ENCODE assay signal across 8 cellular contexts in genomic region chr17:3794890-3795757, GRCh38. TPM values are rescaled to one million over a fixed set of nuclear protein-coding genes. Genes with fewer than 3 reads are reported as not detected.
DNase-seq lines count a peak whose midpoint lies in the region; ATAC-seq and TF ChIP-seq lines count a peak whose summit lies in the region.

No MANE protein-coding gene starts in this region.

- no peaks in the 10 kb centered on the region for H3K9me3 Mint-ChIP-seq in activated T-helper 2 cell treated with anti-CD3 and anti-CD28 coated beads, Interferon-gamma antibody, Interleukin-2, Interleukin-4, amounts not matched to agents 10 μg/mL and 5 μg/mL and 100 μg/mL, durations not matched to agents 14 hours and 24 hours and 36 hours

- intact Hi-C loops in activated T-helper 2 cell treated with anti-CD3 and anti-CD28 coated beads, Interferon-gamma antibody, Interleukin-2, Interleukin-4, amounts not matched to agents 10 μg/mL and 5 μg/mL and 100 μg/mL, durations not matched to agents 14 hours and 24 hours and 36 hours (cut with micrococcal nuclease), result loop anchor here (5.0 kb wide), 1 partner anchor 83 kb away; no protein-coding TSS in a partner anchor
- intact Hi-C loops in lower lobe of right lung (cut with DNase I) (no loop called here), breast epithelium (cut with DNase I; ENCODE audit: low total_unique reads) (no loop called here)

- H3K9me3 ChIP-seq in lower lobe of right lung, result no peaks in the 10 kb centered on the region
- no peaks in the 10 kb centered on the region for H3K9me3 ChIP-seq in breast epithelium

- TF ChIP-seq POLR2A in breast epithelium (IDR thresholded peaks at IDR 0.05), result no peak

- no peaks in the 10 kb centered on the region for H3K27me3 Mint-ChIP-seq in activated T-helper 2 cell treated with anti-CD3 and anti-CD28 coated beads, Interferon-gamma antibody, Interleukin-2, Interleukin-4, amounts not matched to agents 10 μg/mL and 5 μg/mL and 100 μg/mL, durations not matched to agents 14 hours and 24 hours and 36 hours (ENCODE audit: low read depth)

- H3K36me3 ChIP-seq in lower lobe of right lung (no peaks in the 10 kb centered on the region), breast epithelium (no peaks in the 10 kb centered on the region)

- no peaks in the 10 kb centered on the region for H3K27me3 ChIP-seq in lower lobe of right lung (ENCODE audit: low read depth)
- no peaks in the 10 kb centered on the region for H3K27me3 ChIP-seq in breast epithelium

- H3K4me3 Mint-ChIP-seq in activated T-helper 2 cell treated with anti-CD3 and anti-CD28 coated beads, Interferon-gamma antibody, Interleukin-2, Interleukin-4, amounts not matched to agents 10 μg/mL and 5 μg/mL and 100 μg/mL, durations not matched to agents 14 hours and 24 hours and 36 hours (ENCODE audit: low read depth), result peak overlapping the region; percentile 33

- no peaks in the 10 kb centered on the region for H3K36me3 Mint-ChIP-seq in activated T-helper 2 cell treated with anti-CD3 and anti-CD28 coated beads, Interferon-gamma antibody, Interleukin-2, Interleukin-4, amounts not matched to agents 10 μg/mL and 5 μg/mL and 100 μg/mL, durations not matched to agents 14 hours and 24 hours and 36 hours (ENCODE audit: low read depth)

- peaks cover 54% of the 10 kb centered on the region for H3K4me1 Mint-ChIP-seq in activated T-helper 2 cell treated with anti-CD3 and anti-CD28 coated beads, Interferon-gamma antibody, Interleukin-2, Interleukin-4, amounts not matched to agents 10 μg/mL and 5 μg/mL and 100 μg/mL, durations not matched to agents 14 hours and 24 hours and 36 hours (ENCODE audit: low read depth)

- peak overlapping the region; percentile 52 for H3K27ac Mint-ChIP-seq in activated T-helper 2 cell treated with anti-CD3 and anti-CD28 coated beads, Interferon-gamma antibody, Interleukin-2, Interleukin-4, amounts not matched to agents 10 μg/mL and 5 μg/mL and 100 μg/mL, durations not matched to agents 14 hours and 24 hours and 36 hours

- TF ChIP-seq CTCF in lower lobe of right lung (IDR thresholded peaks at IDR 0.05), result no peak
- TF ChIP-seq CTCF in breast epithelium (IDR thresholded peaks at IDR 0.05), result no peak

- peak; percentile 38 for DNase-seq in stimulated activated CD4-positive, alpha-beta T cell treated with anti-CD3 and anti-CD28 coated beads, Interleukin-4, amount 100 ng/mL, for 24 hours
- no peak for DNase-seq in stimulated activated CD4-positive, alpha-beta T cell treated with anti-CD3 and anti-CD28 coated beads, Interleukin-2, amount 100 ng/mL, for 48 hours
- peak; percentile 22 for DNase-seq in activated T-helper 2 cell treated with anti-CD3 and anti-CD28 coated beads, Interferon-gamma antibody, Interleukin-2, Interleukin-4, amounts not matched to agents 10 μg/mL and 5 μg/mL and 100 μg/mL, durations not matched to agents 14 hours and 24 hours and 36 hours (ENCODE audit: low spot score)
- no peak for DNase-seq in lower lobe of right lung
- no peak for DNase-seq in anterior cingulate cortex (lab: John Stamatoyannopoulos, UW)
- DNase-seq in NCI-H1048 (lab: John Stamatoyannopoulos, UW), result no peak
- no peak for DNase-seq in breast epithelium (ENCODE audit: low spot score in 2 of 2)

- H3K27ac ChIP-seq in lower lobe of right lung (peak overlapping the region; percentile 6), breast epithelium (no peak overlapping the region)

- ATAC-seq in lower lobe of right lung (peak; percentile 13 to 29), GM19324 (IDR thresholded peaks at IDR 0.05; ENCODE audit: low FRiP score, unreplicated experiment) (no peak)

- H3K4me1 ChIP-seq in lower lobe of right lung, result peaks cover 9% of the 10 kb centered on the region
- H3K4me1 ChIP-seq in breast epithelium, result no peaks in the 10 kb centered on the region

- no peak overlapping the region for H3K4me3 ChIP-seq in lower lobe of right lung
- no peak overlapping the region for H3K4me3 ChIP-seq in breast epithelium

RNA-seq across cellular contexts. Expression of gene ITGAE, which starts 5.9 kb away (rescaled TPM):
- 36.2 and 42.4 TPM in 2 replicates for total RNA-seq in activated T-helper 2 cell treated with anti-CD3 and anti-CD28 coated beads, Interferon-gamma antibody, Interleukin-2, Interleukin-4, amounts not matched to agents 10 μg/mL and 5 μg/mL and 100 μg/mL, durations not matched to agents 14 hours and 24 hours and 36 hours
- total RNA-seq in lower lobe of right lung (35.4 TPM), breast epithelium (10 to 100 TPM; 26.5 to 31.2 (median 27.1) TPM)

RNA-seq across cellular contexts. Expression of gene NCBP3, which starts 50.9 kb away (rescaled TPM):
- 49.2 and 57.2 TPM in 2 replicates for total RNA-seq in activated T-helper 2 cell treated with anti-CD3 and anti-CD28 coated beads, Interferon-gamma antibody, Interleukin-2, Interleukin-4, amounts not matched to agents 10 μg/mL and 5 μg/mL and 100 μg/mL, durations not matched to agents 14 hours and 24 hours and 36 hours
- 40.3 TPM for total RNA-seq in lower lobe of right lung
- 10 to 100 TPM; 21.6 to 34.1 (median 25.9) TPM for total RNA-seq in breast epithelium

Comparison
In these comparisons a context has a peak if more than half of its experiments do, and no peak if none do; other contexts are left out.
1. DNase-seq: peak in stimulated activated CD4-positive, alpha-beta T cell treated with anti-CD3 and anti-CD28 coated beads, Interleukin-4, amount 100 ng/mL, for 24 hours (single experiment) and activated T-helper 2 cell treated with anti-CD3 and anti-CD28 coated beads, Interferon-gamma antibody, Interleukin-2, Interleukin-4, amounts not matched to agents 10 μg/mL and 5 μg/mL and 100 μg/mL, durations not matched to agents 14 hours and 24 hours and 36 hours (single experiment); none in stimulated activated CD4-positive, alpha-beta T cell treated with anti-CD3 and anti-CD28 coated beads, Interleukin-2, amount 100 ng/mL, for 48 hours (0 of 2), lower lobe of right lung (single experiment), anterior cingulate cortex (0 of 58), NCI-H1048 (single experiment) and breast epithelium (0 of 2).